ENCODE assay signal across 1 cellular context in the genomic region with DNA sequence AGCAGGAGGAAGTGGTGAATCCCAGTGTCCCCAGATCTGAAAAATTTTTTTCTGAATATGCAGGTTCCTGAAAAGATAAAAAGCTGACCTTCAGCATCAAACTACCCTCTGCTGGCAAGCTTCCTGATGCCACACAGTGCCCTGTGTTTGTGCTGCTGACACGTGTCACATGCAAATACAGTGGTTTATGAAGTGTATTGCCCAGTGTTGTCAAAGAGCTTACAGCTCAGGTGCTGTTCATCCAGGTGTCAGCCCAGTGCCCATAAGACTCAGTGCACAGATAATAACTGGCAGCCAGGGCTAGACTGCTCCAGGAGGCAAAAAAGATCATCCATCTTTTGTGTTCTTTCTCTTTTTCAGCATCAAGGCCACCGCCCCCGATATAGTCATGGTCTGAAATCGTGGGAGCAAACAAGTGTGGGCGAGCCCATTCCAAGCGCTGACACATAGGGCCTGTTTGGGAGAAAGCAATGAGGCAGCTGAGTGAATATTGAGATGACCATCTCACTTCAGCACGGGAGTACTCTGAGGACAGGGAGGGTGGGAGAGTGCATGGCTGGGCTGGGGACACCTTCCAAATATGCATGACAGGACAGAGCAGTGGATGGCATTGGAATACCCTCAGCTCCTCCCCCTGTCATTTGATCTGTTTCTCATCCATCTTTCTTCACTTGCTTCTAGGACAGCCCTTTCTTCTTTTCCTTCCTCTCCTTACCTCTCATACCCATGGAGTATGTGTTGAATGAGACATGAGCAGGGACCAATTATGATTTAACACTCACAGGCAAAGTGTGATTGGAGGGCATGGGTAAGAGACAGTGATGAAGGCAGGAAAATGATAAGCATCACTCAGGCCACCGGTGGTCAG.
TF ChIP-seq lines count a peak whose summit lies in the region.

No MANE protein-coding gene starts in this region.

TF ChIP-seq in K562, 482 proteins besides CTCF, POLR2A, EP300 and RAD21 (continued from another document and continues in another):
- TF ChIP-seq, protein P1, sequence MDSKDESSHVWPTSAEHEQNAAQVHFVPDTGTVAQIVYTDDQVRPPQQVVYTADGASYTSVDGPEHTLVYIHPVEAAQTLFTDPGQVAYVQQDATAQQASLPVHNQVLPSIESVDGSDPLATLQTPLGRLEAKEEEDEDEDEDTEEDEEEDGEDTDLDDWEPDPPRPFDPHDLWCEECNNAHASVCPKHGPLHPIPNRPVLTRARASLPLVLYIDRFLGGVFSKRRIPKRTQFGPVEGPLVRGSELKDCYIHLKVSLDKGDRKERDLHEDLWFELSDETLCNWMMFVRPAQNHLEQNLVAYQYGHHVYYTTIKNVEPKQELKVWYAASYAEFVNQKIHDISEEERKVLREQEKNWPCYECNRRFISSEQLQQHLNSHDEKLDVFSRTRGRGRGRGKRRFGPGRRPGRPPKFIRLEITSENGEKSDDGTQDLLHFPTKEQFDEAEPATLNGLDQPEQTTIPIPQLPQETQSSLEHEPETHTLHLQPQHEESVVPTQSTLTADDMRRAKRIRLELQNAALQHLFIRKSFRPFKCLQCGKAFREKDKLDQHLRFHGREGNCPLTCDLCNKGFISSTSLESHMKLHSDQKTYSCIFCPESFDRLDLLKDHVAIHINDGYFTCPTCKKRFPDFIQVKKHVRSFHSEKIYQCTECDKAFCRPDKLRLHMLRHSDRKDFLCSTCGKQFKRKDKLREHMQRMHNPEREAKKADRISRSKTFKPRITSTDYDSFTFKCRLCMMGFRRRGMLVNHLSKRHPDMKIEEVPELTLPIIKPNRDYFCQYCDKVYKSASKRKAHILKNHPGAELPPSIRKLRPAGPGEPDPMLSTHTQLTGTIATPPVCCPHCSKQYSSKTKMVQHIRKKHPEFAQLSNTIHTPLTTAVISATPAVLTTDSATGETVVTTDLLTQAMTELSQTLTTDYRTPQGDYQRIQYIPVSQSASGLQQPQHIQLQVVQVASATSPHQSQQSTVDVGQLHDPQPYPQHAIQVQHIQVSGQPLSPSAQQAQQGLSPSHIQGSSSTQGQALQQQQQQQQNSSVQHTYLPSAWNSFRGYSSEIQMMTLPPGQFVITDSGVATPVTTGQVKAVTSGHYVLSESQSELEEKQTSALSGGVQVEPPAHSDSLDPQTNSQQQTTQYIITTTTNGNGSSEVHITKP (IDR thresholded peaks at IDR 0.05; ENCODE audit: partially characterized antibody) = peak; percentile 84
- no peak for TF ChIP-seq COPS2 (conservative IDR thresholded peaks at IDR 0.05)
- TF ChIP-seq, protein P2, sequence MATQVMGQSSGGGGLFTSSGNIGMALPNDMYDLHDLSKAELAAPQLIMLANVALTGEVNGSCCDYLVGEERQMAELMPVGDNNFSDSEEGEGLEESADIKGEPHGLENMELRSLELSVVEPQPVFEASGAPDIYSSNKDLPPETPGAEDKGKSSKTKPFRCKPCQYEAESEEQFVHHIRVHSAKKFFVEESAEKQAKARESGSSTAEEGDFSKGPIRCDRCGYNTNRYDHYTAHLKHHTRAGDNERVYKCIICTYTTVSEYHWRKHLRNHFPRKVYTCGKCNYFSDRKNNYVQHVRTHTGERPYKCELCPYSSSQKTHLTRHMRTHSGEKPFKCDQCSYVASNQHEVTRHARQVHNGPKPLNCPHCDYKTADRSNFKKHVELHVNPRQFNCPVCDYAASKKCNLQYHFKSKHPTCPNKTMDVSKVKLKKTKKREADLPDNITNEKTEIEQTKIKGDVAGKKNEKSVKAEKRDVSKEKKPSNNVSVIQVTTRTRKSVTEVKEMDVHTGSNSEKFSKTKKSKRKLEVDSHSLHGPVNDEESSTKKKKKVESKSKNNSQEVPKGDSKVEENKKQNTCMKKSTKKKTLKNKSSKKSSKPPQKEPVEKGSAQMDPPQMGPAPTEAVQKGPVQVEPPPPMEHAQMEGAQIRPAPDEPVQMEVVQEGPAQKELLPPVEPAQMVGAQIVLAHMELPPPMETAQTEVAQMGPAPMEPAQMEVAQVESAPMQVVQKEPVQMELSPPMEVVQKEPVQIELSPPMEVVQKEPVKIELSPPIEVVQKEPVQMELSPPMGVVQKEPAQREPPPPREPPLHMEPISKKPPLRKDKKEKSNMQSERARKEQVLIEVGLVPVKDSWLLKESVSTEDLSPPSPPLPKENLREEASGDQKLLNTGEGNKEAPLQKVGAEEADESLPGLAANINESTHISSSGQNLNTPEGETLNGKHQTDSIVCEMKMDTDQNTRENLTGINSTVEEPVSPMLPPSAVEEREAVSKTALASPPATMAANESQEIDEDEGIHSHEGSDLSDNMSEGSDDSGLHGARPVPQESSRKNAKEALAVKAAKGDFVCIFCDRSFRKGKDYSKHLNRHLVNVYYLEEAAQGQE (CRISPR knock-in tag; IDR thresholded peaks at IDR 0.05; ENCODE audit: low read depth) = no peak
- TF ChIP-seq ZNF197 (CRISPR knock-in tag; IDR thresholded peaks at IDR 0.05; ENCODE audit: low read depth) = no peak
- TF ChIP-seq, protein P3, sequence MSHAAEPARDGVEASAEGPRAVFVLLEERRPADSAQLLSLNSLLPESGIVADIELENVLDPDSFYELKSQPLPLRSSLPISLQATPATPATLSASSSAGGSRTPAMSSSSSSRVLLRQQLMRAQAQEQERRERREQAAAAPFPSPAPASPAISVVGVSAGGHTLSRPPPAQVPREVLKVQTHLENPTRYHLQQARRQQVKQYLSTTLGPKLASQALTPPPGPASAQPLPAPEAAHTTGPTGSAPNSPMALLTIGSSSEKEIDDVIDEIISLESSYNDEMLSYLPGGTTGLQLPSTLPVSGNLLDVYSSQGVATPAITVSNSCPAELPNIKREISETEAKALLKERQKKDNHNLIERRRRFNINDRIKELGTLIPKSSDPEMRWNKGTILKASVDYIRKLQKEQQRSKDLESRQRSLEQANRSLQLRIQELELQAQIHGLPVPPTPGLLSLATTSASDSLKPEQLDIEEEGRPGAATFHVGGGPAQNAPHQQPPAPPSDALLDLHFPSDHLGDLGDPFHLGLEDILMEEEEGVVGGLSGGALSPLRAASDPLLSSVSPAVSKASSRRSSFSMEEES (CRISPR knock-in tag; IDR thresholded peaks at IDR 0.05) = peak; percentile 52; the same call in 1 of the 2 replicates
- no peak for TF ChIP-seq RBM15 (IDR thresholded peaks at IDR 0.05; ENCODE audit: insufficient read depth, low read length)
- TF ChIP-seq, protein P4, sequence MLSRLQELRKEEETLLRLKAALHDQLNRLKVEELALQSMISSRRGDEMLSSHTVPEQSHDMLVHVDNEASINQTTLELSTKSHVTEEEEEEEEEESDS (CRISPR knock-in tag; IDR thresholded peaks at IDR 0.05) = no peak
- TF ChIP-seq, protein P5, sequence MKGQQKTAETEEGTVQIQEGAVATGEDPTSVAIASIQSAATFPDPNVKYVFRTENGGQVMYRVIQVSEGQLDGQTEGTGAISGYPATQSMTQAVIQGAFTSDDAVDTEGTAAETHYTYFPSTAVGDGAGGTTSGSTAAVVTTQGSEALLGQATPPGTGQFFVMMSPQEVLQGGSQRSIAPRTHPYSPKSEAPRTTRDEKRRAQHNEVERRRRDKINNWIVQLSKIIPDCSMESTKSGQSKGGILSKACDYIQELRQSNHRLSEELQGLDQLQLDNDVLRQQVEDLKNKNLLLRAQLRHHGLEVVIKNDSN (CRISPR knock-in tag; IDR thresholded peaks at IDR 0.05) = peak; percentile 35; the same call in 1 of the 2 replicates
- TF ChIP-seq ELF1 (tag; IDR thresholded peaks at IDR 0.05) = no peak
- TF ChIP-seq, protein P6, sequence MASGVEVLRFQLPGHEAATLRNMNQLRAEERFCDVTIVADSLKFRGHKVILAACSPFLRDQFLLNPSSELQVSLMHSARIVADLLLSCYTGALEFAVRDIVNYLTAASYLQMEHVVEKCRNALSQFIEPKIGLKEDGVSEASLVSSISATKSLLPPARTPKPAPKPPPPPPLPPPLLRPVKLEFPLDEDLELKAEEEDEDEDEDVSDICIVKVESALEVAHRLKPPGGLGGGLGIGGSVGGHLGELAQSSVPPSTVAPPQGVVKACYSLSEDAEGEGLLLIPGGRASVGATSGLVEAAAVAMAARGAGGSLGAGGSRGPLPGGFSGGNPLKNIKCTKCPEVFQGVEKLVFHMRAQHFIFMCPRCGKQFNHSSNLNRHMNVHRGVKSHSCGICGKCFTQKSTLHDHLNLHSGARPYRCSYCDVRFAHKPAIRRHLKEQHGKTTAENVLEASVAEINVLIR (CRISPR knock-in tag; IDR thresholded peaks at IDR 0.05) = no peak
- TF ChIP-seq, protein P7, sequence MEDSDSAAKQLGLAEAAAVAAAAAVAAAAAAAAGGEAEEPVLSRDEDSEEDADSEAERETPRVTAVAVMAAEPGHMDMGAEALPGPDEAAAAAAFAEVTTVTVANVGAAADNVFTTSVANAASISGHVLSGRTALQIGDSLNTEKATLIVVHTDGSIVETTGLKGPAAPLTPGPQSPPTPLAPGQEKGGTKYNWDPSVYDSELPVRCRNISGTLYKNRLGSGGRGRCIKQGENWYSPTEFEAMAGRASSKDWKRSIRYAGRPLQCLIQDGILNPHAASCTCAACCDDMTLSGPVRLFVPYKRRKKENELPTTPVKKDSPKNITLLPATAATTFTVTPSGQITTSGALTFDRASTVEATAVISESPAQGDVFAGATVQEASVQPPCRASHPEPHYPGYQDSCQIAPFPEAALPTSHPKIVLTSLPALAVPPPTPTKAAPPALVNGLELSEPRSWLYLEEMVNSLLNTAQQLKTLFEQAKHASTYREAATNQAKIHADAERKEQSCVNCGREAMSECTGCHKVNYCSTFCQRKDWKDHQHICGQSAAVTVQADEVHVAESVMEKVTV (CRISPR knock-in tag; IDR thresholded peaks at IDR 0.05) = no peak
- TF ChIP-seq POLR2B (IDR thresholded peaks at IDR 0.05; ENCODE audit: low read depth, partially characterized antibody) = no peak
- no peak for TF ChIP-seq ZNF175 (CRISPR knock-in tag; IDR thresholded peaks at IDR 0.05; ENCODE audit: low read depth)
- TF ChIP-seq, protein P8, sequence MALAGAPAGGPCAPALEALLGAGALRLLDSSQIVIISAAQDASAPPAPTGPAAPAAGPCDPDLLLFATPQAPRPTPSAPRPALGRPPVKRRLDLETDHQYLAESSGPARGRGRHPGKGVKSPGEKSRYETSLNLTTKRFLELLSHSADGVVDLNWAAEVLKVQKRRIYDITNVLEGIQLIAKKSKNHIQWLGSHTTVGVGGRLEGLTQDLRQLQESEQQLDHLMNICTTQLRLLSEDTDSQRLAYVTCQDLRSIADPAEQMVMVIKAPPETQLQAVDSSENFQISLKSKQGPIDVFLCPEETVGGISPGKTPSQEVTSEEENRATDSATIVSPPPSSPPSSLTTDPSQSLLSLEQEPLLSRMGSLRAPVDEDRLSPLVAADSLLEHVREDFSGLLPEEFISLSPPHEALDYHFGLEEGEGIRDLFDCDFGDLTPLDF (CRISPR knock-in tag; IDR thresholded peaks at IDR 0.05) = no peak
- no peak for TF ChIP-seq ZNF212 (CRISPR knock-in tag; IDR thresholded peaks at IDR 0.05)
- TF ChIP-seq, protein P9, sequence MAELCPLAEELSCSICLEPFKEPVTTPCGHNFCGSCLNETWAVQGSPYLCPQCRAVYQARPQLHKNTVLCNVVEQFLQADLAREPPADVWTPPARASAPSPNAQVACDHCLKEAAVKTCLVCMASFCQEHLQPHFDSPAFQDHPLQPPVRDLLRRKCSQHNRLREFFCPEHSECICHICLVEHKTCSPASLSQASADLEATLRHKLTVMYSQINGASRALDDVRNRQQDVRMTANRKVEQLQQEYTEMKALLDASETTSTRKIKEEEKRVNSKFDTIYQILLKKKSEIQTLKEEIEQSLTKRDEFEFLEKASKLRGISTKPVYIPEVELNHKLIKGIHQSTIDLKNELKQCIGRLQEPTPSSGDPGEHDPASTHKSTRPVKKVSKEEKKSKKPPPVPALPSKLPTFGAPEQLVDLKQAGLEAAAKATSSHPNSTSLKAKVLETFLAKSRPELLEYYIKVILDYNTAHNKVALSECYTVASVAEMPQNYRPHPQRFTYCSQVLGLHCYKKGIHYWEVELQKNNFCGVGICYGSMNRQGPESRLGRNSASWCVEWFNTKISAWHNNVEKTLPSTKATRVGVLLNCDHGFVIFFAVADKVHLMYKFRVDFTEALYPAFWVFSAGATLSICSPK (IDR thresholded peaks at IDR 0.05; ENCODE audit: borderline replicate concordance) = no peak
- peak; percentile 83 for TF ChIP-seq EGR1 (conservative IDR thresholded peaks at IDR 0.05)
- TF ChIP-seq PTTG1 (tag; IDR thresholded peaks at IDR 0.05; ENCODE audit: low read depth) = no peak
- no peak for TF ChIP-seq SOX6 (IDR thresholded peaks at IDR 0.05)
- no peak for TF ChIP-seq ARID2 (IDR thresholded peaks at IDR 0.05)
- TF ChIP-seq, protein P10, sequence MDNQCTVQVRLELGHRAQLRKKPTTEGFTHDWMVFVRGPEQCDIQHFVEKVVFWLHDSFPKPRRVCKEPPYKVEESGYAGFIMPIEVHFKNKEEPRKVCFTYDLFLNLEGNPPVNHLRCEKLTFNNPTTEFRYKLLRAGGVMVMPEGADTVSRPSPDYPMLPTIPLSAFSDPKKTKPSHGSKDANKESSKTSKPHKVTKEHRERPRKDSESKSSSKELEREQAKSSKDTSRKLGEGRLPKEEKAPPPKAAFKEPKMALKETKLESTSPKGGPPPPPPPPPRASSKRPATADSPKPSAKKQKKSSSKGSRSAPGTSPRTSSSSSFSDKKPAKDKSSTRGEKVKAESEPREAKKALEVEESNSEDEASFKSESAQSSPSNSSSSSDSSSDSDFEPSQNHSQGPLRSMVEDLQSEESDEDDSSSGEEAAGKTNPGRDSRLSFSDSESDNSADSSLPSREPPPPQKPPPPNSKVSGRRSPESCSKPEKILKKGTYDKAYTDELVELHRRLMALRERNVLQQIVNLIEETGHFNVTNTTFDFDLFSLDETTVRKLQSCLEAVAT (IDR thresholded peaks at IDR 0.05) = no peak
- TF ChIP-seq, protein P11, sequence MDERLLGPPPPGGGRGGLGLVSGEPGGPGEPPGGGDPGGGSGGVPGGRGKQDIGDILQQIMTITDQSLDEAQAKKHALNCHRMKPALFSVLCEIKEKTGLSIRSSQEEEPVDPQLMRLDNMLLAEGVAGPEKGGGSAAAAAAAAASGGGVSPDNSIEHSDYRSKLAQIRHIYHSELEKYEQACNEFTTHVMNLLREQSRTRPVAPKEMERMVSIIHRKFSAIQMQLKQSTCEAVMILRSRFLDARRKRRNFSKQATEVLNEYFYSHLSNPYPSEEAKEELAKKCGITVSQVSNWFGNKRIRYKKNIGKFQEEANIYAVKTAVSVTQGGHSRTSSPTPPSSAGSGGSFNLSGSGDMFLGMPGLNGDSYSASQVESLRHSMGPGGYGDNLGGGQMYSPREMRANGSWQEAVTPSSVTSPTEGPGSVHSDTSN (CRISPR knock-in tag; IDR thresholded peaks at IDR 0.05; ENCODE audit: low read depth) = no peak
- TF ChIP-seq, protein P11 (tag; conservative IDR thresholded peaks at IDR 0.05; ENCODE audit: low read depth) = peak; percentile 53
- TF ChIP-seq RFX5 (IDR thresholded peaks at IDR 0.05; ENCODE audit: low read depth, low read length) = no peak
- TF ChIP-seq CREM (IDR thresholded peaks at IDR 0.05; ENCODE audit: low read depth) = 0 out of 2 replicates have a peak, but pooled peaks have one; percentile 18
- no peak for TF ChIP-seq ZFP1 (CRISPR knock-in tag; IDR thresholded peaks at IDR 0.05)
- TF ChIP-seq ZC3H11A (IDR thresholded peaks at IDR 0.05; ENCODE audit: low read depth, low read length) = no peak
- TF ChIP-seq XRCC4 (IDR thresholded peaks at IDR 0.05; ENCODE audit: extremely low read depth, insufficient read depth, insufficient read length) = no peak
- no peak for TF ChIP-seq MTA2 (IDR thresholded peaks at IDR 0.05; ENCODE audit: low read depth)
- no peak for TF ChIP-seq SMC3 (conservative IDR thresholded peaks at IDR 0.05; ENCODE audit: insufficient read depth, low read depth, low read length)
